ENCODE assay signal across 8 cellular contexts in genomic region chr16:78503501-78504110, GRCh38.
DNase-seq lines count a peak whose midpoint lies in the region; ATAC-seq and TF ChIP-seq lines count a peak whose summit lies in the region.

No MANE protein-coding gene starts in this region.

- intact Hi-C loops in esophagus muscularis mucosa (cut with DNase I): loop anchor here (2.0 to 10.0 kb wide), 4 partner anchors 267 to 1961 kb away; partner anchors contain the start of gene MAF
- intact Hi-C loops in posterior vena cava (cut with DNase I): loop anchor here (10.0 kb wide), 2 partner anchors 271 to 1101 kb away; partner anchors contain the start of gene MAF (in 1 of the 2)

- WGBS in esophagus muscularis mucosa: 27% methylated on average over 4 of the region's 4 CpGs

- TF ChIP-seq CTCF in 22Rv1 (IDR thresholded peaks at IDR 0.05) (peak; percentile 85), esophagus muscularis mucosa (IDR thresholded peaks at IDR 0.05) (peak; percentile 81 to 92 (median 84)), osteocyte (IDR thresholded peaks at IDR 0.05) (peak; percentile 81)

- H3K27ac Mint-ChIP-seq in activated CD4-positive, alpha-beta T cell treated with anti-CD3 and anti-CD28 coated beads, Interleukin-2, amount 10 ng/mL, durations not matched to agents 7 days and 5 days: no peak overlapping the region
- no peak overlapping the region for H3K27ac Mint-ChIP-seq in osteocyte (ENCODE audit: unreplicated experiment)

- no peaks in the 10 kb centered on the region for H3K9me3 ChIP-seq in esophagus muscularis mucosa

- no peak overlapping the region for H3K4me3 ChIP-seq in esophagus muscularis mucosa

- POLR2A ChIA-PET in activated CD4-positive, alpha-beta T cell treated with anti-CD3 and anti-CD28 coated beads, Interleukin-2, amount 10 ng/mL, durations not matched to agents 7 days and 5 days (lab: Charles Lee): no interaction called here

- peaks cover 13 to 33% (median 29%) of the 10 kb centered on the region in 4 donors for H3K4me1 ChIP-seq in esophagus muscularis mucosa

- H3K36me3 Mint-ChIP-seq in activated CD4-positive, alpha-beta T cell treated with anti-CD3 and anti-CD28 coated beads, Interleukin-2, amount 10 ng/mL, durations not matched to agents 7 days and 5 days (ENCODE audit: low read depth): no peaks in the 10 kb centered on the region
- H3K36me3 Mint-ChIP-seq in osteocyte (ENCODE audit: unreplicated experiment): no peaks in the 10 kb centered on the region

- no peak for ATAC-seq in GM18502 (IDR thresholded peaks at IDR 0.05; ENCODE audit: poor library complexity, unreplicated experiment)

- H3K9me3 Mint-ChIP-seq in activated CD4-positive, alpha-beta T cell treated with anti-CD3 and anti-CD28 coated beads, Interleukin-2, amount 10 ng/mL, durations not matched to agents 7 days and 5 days: no peaks in the 10 kb centered on the region
- no peaks in the 10 kb centered on the region for H3K9me3 Mint-ChIP-seq in osteocyte (ENCODE audit: unreplicated experiment)

- no peaks in the 10 kb centered on the region for H3K36me3 ChIP-seq in esophagus muscularis mucosa

- H3K4me3 Mint-ChIP-seq in activated CD4-positive, alpha-beta T cell treated with anti-CD3 and anti-CD28 coated beads, Interleukin-2, amount 10 ng/mL, durations not matched to agents 7 days and 5 days: no peak overlapping the region
- no peak overlapping the region for H3K4me3 Mint-ChIP-seq in osteocyte (ENCODE audit: unreplicated experiment)

- DNase-seq in EH (ENCODE audit: low read depth): peak; percentile 1
- DNase-seq in NCI-H1694 treated with DMSO at 0.1 percent for 48 hours (lab: John Stamatoyannopoulos, UW): peak; percentile 23
- peak; percentile 68 for DNase-seq in activated CD4-positive, alpha-beta T cell treated with anti-CD3 and anti-CD28 coated beads, Interleukin-2, amount 10 ng/mL, durations not matched to agents 7 days and 5 days
- DNase-seq in esophagus muscularis mucosa (ENCODE audit: extremely low spot score): no peak
- DNase-seq in osteocyte (ENCODE audit: extremely low spot score, unreplicated experiment): no peak
- no peak for DNase-seq in posterior vena cava (ENCODE audit: low spot score)

- H3K4me1 Mint-ChIP-seq in activated CD4-positive, alpha-beta T cell treated with anti-CD3 and anti-CD28 coated beads, Interleukin-2, amount 10 ng/mL, durations not matched to agents 7 days and 5 days: no peaks in the 10 kb centered on the region
- H3K4me1 Mint-ChIP-seq in osteocyte (ENCODE audit: unreplicated experiment): peaks cover 30% of the 10 kb centered on the region

- no peak for TF ChIP-seq POLR2A in esophagus muscularis mucosa (IDR thresholded peaks at IDR 0.05; ENCODE audit: low read depth)

- CTCF ChIA-PET in activated CD4-positive, alpha-beta T cell treated with anti-CD3 and anti-CD28 coated beads, Interleukin-2, amount 10 ng/mL, durations not matched to agents 7 days and 5 days (lab: Charles Lee): no interaction called here

- H3K27me3 ChIP-seq in esophagus muscularis mucosa: no peaks in the 10 kb centered on the region

- no peak overlapping the region for H3K27ac ChIP-seq in 22Rv1
- H3K27ac ChIP-seq in esophagus muscularis mucosa (replicated peaks in 1 of 4): no peak overlapping the region

- no peaks in the 10 kb centered on the region for H3K27me3 Mint-ChIP-seq in activated CD4-positive, alpha-beta T cell treated with anti-CD3 and anti-CD28 coated beads, Interleukin-2, amount 10 ng/mL, durations not matched to agents 7 days and 5 days
- H3K27me3 Mint-ChIP-seq in osteocyte (ENCODE audit: unreplicated experiment): no peaks in the 10 kb centered on the region

- TF ChIP-seq EP300 in esophagus muscularis mucosa (IDR thresholded peaks at IDR 0.05): no peak

Comparison
In these comparisons a context has a peak if more than half of its experiments do, and no peak if none do; other contexts are left out.
1. DNase-seq: peak in EH (single experiment), NCI-H1694 treated with DMSO at 0.1 percent for 48 hours (single experiment) and activated CD4-positive, alpha-beta T cell treated with anti-CD3 and anti-CD28 coated beads, Interleukin-2, amount 10 ng/mL, durations not matched to agents 7 days and 5 days (single experiment); none in esophagus muscularis mucosa (single experiment), osteocyte (single experiment) and posterior vena cava (single experiment).
2. Peak in every context shown above with its lines, with median percentiles within 50 percentile points of each other: CTCF ChIP-seq.